Comparison of ENCODE assay signal across 20 cellular contexts in genomic region chr17:43665038-43665386, GRCh38. TPM values are rescaled to one million over a fixed set of nuclear protein-coding genes. Genes with fewer than 3 reads are reported as not detected.
DNase-seq lines count a peak whose midpoint lies in the region; ATAC-seq, FAIRE-seq and TF ChIP-seq lines count a peak whose summit lies in the region.
"Had no signal": no experiment of that assay in that cellular context is flagged by ENCODE, and none has a peak within 500 bp of the region (broad histone marks: within the 10 kb centered on the region; RNA-seq: fewer than 3 reads in every experiment).

No MANE protein-coding gene starts in this region.

- no peak overlapping the region for H3K9ac ChIP-seq in H1 (replicated peaks in 1 of 4; ENCODE audit: extremely low read depth in 1 of 4, low read depth in 3 of 4, low read length in 3 of 4)
- H3K9ac ChIP-seq in skeletal muscle tissue (ENCODE audit: low read depth in 1 of 3, low read length in 3 of 3): peak overlapping the region in 1 of 3 donors; percentile 50

- no peak overlapping the region for H2BK15ac ChIP-seq in H1 (ENCODE audit: low read length)

- H3K9me3 ChIP-seq in H1 (ENCODE audit: insufficient read depth in 2 of 2, low read depth in 1 of 2, low read length in 1 of 2) (no peaks in the 10 kb centered on the region), skeletal muscle tissue (ENCODE audit: control insufficient read depth in 3 of 3, low read length in 3 of 3) (no peaks in the 10 kb centered on the region)

- 0 out of 2 replicates have a peak overlapping the region, but pooled peaks have one; percentile 11 for H2BK20ac ChIP-seq in H1 (ENCODE audit: low read length)

- peaks cover 32% of the 10 kb centered on the region for H3K4me1 Mint-ChIP-seq in GM23338

- no peak overlapping the region for H4K8ac ChIP-seq in H1 (ENCODE audit: extremely low read depth, insufficient read depth, low read length)

- H3K4me2 ChIP-seq in GM23338 (no peak overlapping the region), H1 (ENCODE audit: insufficient read depth in 1 of 2, low read depth in 2 of 2, low read length in 2 of 2) (no peak overlapping the region)

- H3K79me2 ChIP-seq in GM23338 (replicated peaks; ENCODE audit: insufficient read depth) (no peaks in the 10 kb centered on the region), H1 (ENCODE audit: control insufficient read depth in 1 of 2, insufficient read depth in 2 of 2, low read length in 2 of 2) (no peaks in the 10 kb centered on the region)

- no peaks in the 10 kb centered on the region for H3K36me3 Mint-ChIP-seq in GM23338 (ENCODE audit: low read depth)
- H3K36me3 Mint-ChIP-seq: CD14-positive monocyte had no signal

- no peak for TF ChIP-seq RAD21 in H1 (IDR thresholded peaks at IDR 0.05 in 1 of 2, conservative IDR thresholded peaks at IDR 0.05 in 1 of 2; ENCODE audit: low read depth in 2 of 2, low read length in 2 of 2)

- no peak overlapping the region for H2BK12ac ChIP-seq in H1 (ENCODE audit: low read depth, low read length)

- no peaks in the 10 kb centered on the region for H3K23me2 ChIP-seq in H1 (ENCODE audit: low read depth, low read length)

- no peak overlapping the region for H3K23ac ChIP-seq in H1 (ENCODE audit: insufficient read length)

- ATAC-seq in GM23338 (peak; percentile 61), GM18519 (IDR thresholded peaks at IDR 0.05; ENCODE audit: low FRiP score, unreplicated experiment) (no peak)
- ATAC-seq: activated CD4-positive, CD25-positive, alpha-beta regulatory T cell treated with anti-CD3 and anti-CD28 coated beads, Interleukin-2, amount 50 U/mL, for 24 hours; activated naive CD8-positive, alpha-beta T cell treated with anti-CD3 and anti-CD28 coated beads, Interleukin-2, amount 50 U/mL, for 24 hours had no signal

- no peaks in the 10 kb centered on the region for H3K79me1 ChIP-seq in H1 (ENCODE audit: low read depth, low read length)

- no peaks in the 10 kb centered on the region for H3K9me3 Mint-ChIP-seq in GM23338
- H3K9me3 Mint-ChIP-seq: activated naive CD8-positive, alpha-beta T cell treated with anti-CD3 and anti-CD28 coated beads, Interleukin-2, amount 50 U/mL, for 24 hours; activated T-helper 2 cell treated with anti-CD3 and anti-CD28 coated beads, Interferon-gamma antibody, Interleukin-2, Interleukin-4, amounts not matched to agents 10 μg/mL and 5 μg/mL and 100 μg/mL, durations not matched to agents 14 hours and 24 hours and 36 hours had no signal

- peaks cover 11% of the 10 kb centered on the region for H3K27me3 Mint-ChIP-seq in GM23338 (ENCODE audit: insufficient read depth, low read depth, poor library complexity)
- H3K27me3 Mint-ChIP-seq: activated naive CD8-positive, alpha-beta T cell treated with anti-CD3 and anti-CD28 coated beads, Interleukin-2, amount 50 U/mL, for 24 hours had no signal

- no peak overlapping the region for H2BK120ac ChIP-seq in H1 (replicated peaks; ENCODE audit: low read depth, low read length)

- H3K4me3 Mint-ChIP-seq in GM23338: no peak overlapping the region
- H3K4me3 Mint-ChIP-seq: activated naive CD8-positive, alpha-beta T cell treated with anti-CD3 and anti-CD28 coated beads, Interleukin-2, amount 50 U/mL, for 24 hours; CD14-positive monocyte had no signal

- peak overlapping the region; percentile 1 for H4K91ac ChIP-seq in H1 (replicated peaks; ENCODE audit: insufficient read length, low read length)

- 67% methylated on average over 5 of the region's 7 CpGs; no CpG with 5 or more reads in 1 of the 2 experiments for WGBS in H1 (ENCODE audit: extremely low coverage in 1 of 2, insufficient coverage in 1 of 2, insufficient read length in 1 of 2, insufficient replicate concordance in 2 of 2, low coverage in 1 of 2, low lambda C conversion rate in 2 of 2, missing lambda C conversion rate in 1 of 2), 2 experiments

- H3K27ac Mint-ChIP-seq in GM23338: no peak overlapping the region
- H3K27ac Mint-ChIP-seq: activated naive CD8-positive, alpha-beta T cell treated with anti-CD3 and anti-CD28 coated beads, Interleukin-2, amount 50 U/mL, for 24 hours; activated T-helper 2 cell treated with anti-CD3 and anti-CD28 coated beads, Interferon-gamma antibody, Interleukin-2, Interleukin-4, amounts not matched to agents 10 μg/mL and 5 μg/mL and 100 μg/mL, durations not matched to agents 14 hours and 24 hours and 36 hours had no signal

- H3K36me3 ChIP-seq in GM23338 (ENCODE audit: insufficient read depth): no peaks in the 10 kb centered on the region
- H3K36me3 ChIP-seq in H1 (ENCODE audit: control insufficient read depth in 2 of 4, insufficient read depth in 4 of 4, low read length in 3 of 4): no peaks in the 10 kb centered on the region
- no peaks in the 10 kb centered on the region for H3K36me3 ChIP-seq in skeletal muscle tissue (ENCODE audit: control insufficient read depth in 3 of 3, insufficient read depth in 3 of 3, low read length in 3 of 3)

- H3K4me1 ChIP-seq in GM23338 (ENCODE audit: insufficient read depth): peaks cover 30% of the 10 kb centered on the region
- peaks cover 3 to 24% (median 13%) of the 10 kb centered on the region in 4 experiments; a peak in 6 of 7 replicates for H3K4me1 ChIP-seq in H1 (replicated peaks in 1 of 4; ENCODE audit: control insufficient read depth in 3 of 4, insufficient read depth in 4 of 4, low read length in 3 of 4)
- H3K4me1 ChIP-seq in skeletal muscle tissue (ENCODE audit: control insufficient read depth in 3 of 3, insufficient read depth in 3 of 3, low read length in 3 of 3): peaks cover 17 to 27% (median 24%) of the 10 kb centered on the region in 3 donors

- H3K4ac ChIP-seq in H1 (replicated peaks; ENCODE audit: insufficient read length, low read depth, low read length): no peak overlapping the region

- H3K27ac ChIP-seq in GM23338 (ENCODE audit: low read depth): no peak overlapping the region
- H3K27ac ChIP-seq in H1 (ENCODE audit: low read depth, low read length): no peak overlapping the region
- H3K27ac ChIP-seq in skeletal muscle tissue (ENCODE audit: low read depth, low read length): peak overlapping the region; percentile 19

- TF ChIP-seq EP300 in H1 (IDR thresholded peaks at IDR 0.05; ENCODE audit: borderline replicate concordance in 1 of 2, low read depth in 2 of 2, low read length in 2 of 2): no peak

- FAIRE-seq in H1 (lab: Jason Lieb, UNC): no peak
- FAIRE-seq: bronchial epithelial cell had no signal

- H2AFZ ChIP-seq in GM23338: peak overlapping the region; percentile 98
- peak overlapping the region; percentile 41; the same call in 1 of the 2 replicates for H2AFZ ChIP-seq in H1 (ENCODE audit: low read length)

- 0 out of 2 replicates have a peak, but pooled peaks cover 3% of the 10 kb centered on the region for H3F3A ChIP-seq in GM23338 (replicated peaks; ENCODE audit: low read depth)

- H3K18ac ChIP-seq in H1 (ENCODE audit: extremely low read depth, low read length): 0 out of 2 replicates have a peak overlapping the region, but pooled peaks have one; percentile 78

- CTCF ChIA-PET in H1 (lab: Charles Lee; ENCODE audit: partially characterized antibody): interaction anchor here (0.6 to 3.7 kb wide), 8 partner anchors 8 to 114 kb away, joined by 3 to 21 read pairs (median 4); no protein-coding TSS in a partner anchor

- H3K56ac ChIP-seq in H1 (replicated peaks; ENCODE audit: insufficient read length, low read depth, low read length): no peak overlapping the region

- H2BK5ac ChIP-seq in H1 (ENCODE audit: low read depth, low read length): no peak overlapping the region

- H2AK5ac ChIP-seq in H1 (ENCODE audit: low read depth, low read length): no peak overlapping the region

- no peaks in the 10 kb centered on the region for H3K27me3 ChIP-seq in GM23338 (ENCODE audit: insufficient read depth)
- no peaks in the 10 kb centered on the region for H3K27me3 ChIP-seq in H1 (replicated peaks in 1 of 4; ENCODE audit: control insufficient read depth in 3 of 4, extremely low read depth in 1 of 4, insufficient read depth in 3 of 4, low read length in 3 of 4)
- H3K27me3 ChIP-seq in skeletal muscle tissue (ENCODE audit: control insufficient read depth in 3 of 3, insufficient read depth in 3 of 3, low read length in 3 of 3): peaks cover 0 to 2% (median 0%) of the 10 kb centered on the region in 3 donors

- no peak for TF ChIP-seq POLR2A in H1 (IDR thresholded peaks at IDR 0.05; ENCODE audit: control extremely low read depth in 1 of 2, low read depth in 2 of 2, low read length in 2 of 2)

- H3K14ac ChIP-seq in H1 (ENCODE audit: insufficient read length): no peak overlapping the region

- H3K9me2 ChIP-seq in GM23338 (ENCODE audit: insufficient read depth): no peaks in the 10 kb centered on the region

- DNase-seq in GM23338 (ENCODE audit: low spot score) (no peak), H1 (ENCODE audit: low read depth in 1 of 2, low spot score in 2 of 2) (no peak), iPS-NIHi11 (ENCODE audit: low spot score) (peak; percentile 64), kidney tubule cell (ENCODE audit: low spot score) (no peak), NCI-H2227 treated with DMSO at 0.1 percent for 48 hours (lab: John Stamatoyannopoulos, UW) (no peak), glomerular visceral epithelial cell (ENCODE audit: extremely low spot score) (no peak)
- DNase-seq: ACHN; activated naive CD8-positive, alpha-beta T cell treated with anti-CD3 and anti-CD28 coated beads, Interleukin-2, amount 50 U/mL, for 24 hours; MM.1S; NCI-H2029; NCI-H524; OCI-M1; stimulated activated CD4-positive, alpha-beta T cell treated with anti-CD3 and anti-CD28 coated beads, Interleukin-12 subunit alpha, Interleukin-12 subunit beta, amount 100 ng/mL, for 4 hours; stimulated activated naive CD4-positive, alpha-beta T cell had no signal

- H4K20me1 ChIP-seq in GM23338 (replicated peaks; ENCODE audit: insufficient read depth) (no peaks in the 10 kb centered on the region), H1 (replicated peaks in 1 of 2; ENCODE audit: control insufficient read depth in 1 of 2, insufficient read depth in 2 of 2, low read length in 2 of 2) (no peaks in the 10 kb centered on the region)

- POLR2A ChIA-PET in H1 (lab: Charles Lee; ENCODE audit: partially characterized antibody): interaction anchor here (0.6 to 1.7 kb wide), 4 partner anchors 8 to 114 kb away, joined by 3 to 6 read pairs (median 4); partner anchors contain the start of gene DUSP3

- TF ChIP-seq CTCF in GM23338 (conservative IDR thresholded peaks at IDR 0.05; ENCODE audit: low read depth in 2 of 2): no peak
- TF ChIP-seq CTCF in H1 (IDR thresholded peaks at IDR 0.05; ENCODE audit: control extremely low read depth in 1 of 3, insufficient read depth in 1 of 3, low read depth in 1 of 3, low read length in 3 of 3): no peak

- no peak overlapping the region for H4K5ac ChIP-seq in H1 (ENCODE audit: insufficient read length, low read depth, low read length)

- H3K4me3 ChIP-seq in GM23338 (no peak overlapping the region), H1 (ENCODE audit: extremely low read depth in 1 of 4, insufficient read depth in 2 of 4, low read depth in 3 of 4, low read length in 4 of 4) (no peak overlapping the region), skeletal muscle tissue (ENCODE audit: low read length in 3 of 3) (no peak overlapping the region)

RNA-seq across cellular contexts. Expression of gene MEOX1, which starts 3.3 kb away (rescaled TPM):
- total RNA-seq in GM23338 (2014; rRNA removed; shearing (Covaris generic)): not detected in 2 replicates
- not detected in 2 replicates for polyA plus RNA-seq in GM23338 (2016; fragmentation: Nextera tagmentation; extraction: Ambion mirVana)
- total RNA-seq in H1 (2021; fragmentation: NEBNext Ultra II Directional; extraction: Animal tissue kit (Norgen Biotek cat#: 25700)): not detected in 2 replicates
- 0.03 TPM in 1 of 2 replicates, not detected in the other for polyA plus RNA-seq in H1 (2011; rRNA removed)
- polyA plus RNA-seq in H1 (2011; cell fraction: cytosol; rRNA removed): not detected
- 0.07 TPM for polyA plus RNA-seq in H1 (2011; cell fraction: nucleus; rRNA removed)
- 0.11 to 0.12 TPM in 2 of 4 replicates, not detected in the others for polyA plus RNA-seq in H1 (2012, experiment 1 of 2)
- not detected for polyA plus RNA-seq in H1 (2012, experiment 2 of 2)
- 0.04 TPM for polyA plus RNA-seq in H1 (2013, experiment 1 of 2)
- polyA plus RNA-seq in H1 (2013, experiment 2 of 2): 0.11 TPM
- not detected in 2 replicates for polyA minus RNA-seq in H1 (2011; rRNA and poly(A)+ RNA removed)
- not detected for polyA minus RNA-seq in H1 (2011; cell fraction: cytosol; rRNA and poly(A)+ RNA removed)
- 0.20 TPM for polyA minus RNA-seq in H1 (2011; cell fraction: nucleus; rRNA and poly(A)+ RNA removed)
- total RNA-seq in skeletal muscle tissue: 12.5 TPM
- total RNA-seq: bronchial epithelial cell had no signal

Comparison
In these comparisons a context has a peak if more than half of its experiments do, and no peak if none do; other contexts are left out.
1. RNA of gene MEOX1, which starts 3.3 kb away (total RNA-seq): 12.5 TPM in skeletal muscle tissue (single experiment); not detected in H1 and not detected in GM23338; every median in the first group is over 10 times any median in the second.